ENCODE assay signal across 1 cellular context in the genomic region with DNA sequence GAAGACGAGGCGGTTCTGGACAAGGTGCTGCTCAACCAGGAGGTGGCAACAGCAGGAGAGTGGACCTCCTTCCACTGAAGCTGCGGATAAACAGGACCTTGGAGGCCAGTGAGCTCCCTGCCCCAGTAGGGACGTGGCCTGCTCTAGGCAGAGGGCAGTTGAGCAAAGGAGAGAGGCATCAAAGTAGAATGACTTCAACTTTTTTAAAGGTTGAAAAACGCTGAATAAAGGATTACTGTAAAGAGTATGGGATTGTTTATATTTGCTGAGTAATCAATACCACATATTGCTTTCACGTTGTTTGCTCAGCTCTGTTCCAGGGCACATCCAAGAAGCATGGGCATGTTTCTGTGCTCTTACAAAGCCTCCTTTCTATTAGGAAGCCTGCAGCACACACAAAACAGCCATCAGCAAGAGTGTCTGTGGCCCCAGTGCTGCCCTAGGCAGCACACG.
TF ChIP-seq lines count a peak whose summit lies in the region.

No MANE protein-coding gene starts in this region.

TF ChIP-seq in HepG2, 621 proteins besides CTCF, POLR2A, EP300 and RAD21 (continued from another document and continues in another):
- TF ChIP-seq, protein P1, sequence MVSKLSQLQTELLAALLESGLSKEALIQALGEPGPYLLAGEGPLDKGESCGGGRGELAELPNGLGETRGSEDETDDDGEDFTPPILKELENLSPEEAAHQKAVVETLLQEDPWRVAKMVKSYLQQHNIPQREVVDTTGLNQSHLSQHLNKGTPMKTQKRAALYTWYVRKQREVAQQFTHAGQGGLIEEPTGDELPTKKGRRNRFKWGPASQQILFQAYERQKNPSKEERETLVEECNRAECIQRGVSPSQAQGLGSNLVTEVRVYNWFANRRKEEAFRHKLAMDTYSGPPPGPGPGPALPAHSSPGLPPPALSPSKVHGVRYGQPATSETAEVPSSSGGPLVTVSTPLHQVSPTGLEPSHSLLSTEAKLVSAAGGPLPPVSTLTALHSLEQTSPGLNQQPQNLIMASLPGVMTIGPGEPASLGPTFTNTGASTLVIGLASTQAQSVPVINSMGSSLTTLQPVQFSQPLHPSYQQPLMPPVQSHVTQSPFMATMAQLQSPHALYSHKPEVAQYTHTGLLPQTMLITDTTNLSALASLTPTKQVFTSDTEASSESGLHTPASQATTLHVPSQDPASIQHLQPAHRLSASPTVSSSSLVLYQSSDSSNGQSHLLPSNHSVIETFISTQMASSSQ (IDR thresholded peaks at IDR 0.05; ENCODE audit: low read depth), result peak; percentile 46; the same call in 1 of the 2 replicates
- TF ChIP-seq, protein P1 (CRISPR knock-in tag; IDR thresholded peaks at IDR 0.05; ENCODE audit: borderline replicate concordance), result peak; percentile 80; the same call in 1 of the 2 replicates
- TF ChIP-seq, protein P2, sequence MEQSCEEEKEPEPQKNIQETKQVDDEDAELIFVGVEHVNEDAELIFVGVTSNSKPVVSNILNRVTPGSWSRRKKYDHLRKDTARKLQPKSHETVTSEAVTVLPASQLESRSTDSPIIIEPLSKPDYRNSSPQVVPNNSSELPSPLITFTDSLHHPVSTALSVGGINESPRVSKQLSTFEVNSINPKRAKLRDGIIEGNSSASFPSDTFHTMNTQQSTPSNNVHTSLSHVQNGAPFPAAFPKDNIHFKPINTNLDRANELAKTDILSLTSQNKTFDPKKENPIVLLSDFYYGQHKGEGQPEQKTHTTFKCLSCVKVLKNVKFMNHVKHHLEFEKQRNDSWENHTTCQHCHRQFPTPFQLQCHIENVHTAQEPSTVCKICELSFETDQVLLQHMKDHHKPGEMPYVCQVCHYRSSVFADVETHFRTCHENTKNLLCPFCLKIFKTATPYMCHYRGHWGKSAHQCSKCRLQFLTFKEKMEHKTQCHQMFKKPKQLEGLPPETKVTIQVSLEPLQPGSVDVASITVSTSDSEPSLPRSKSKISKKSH (CRISPR knock-in tag; IDR thresholded peaks at IDR 0.05; ENCODE audit: borderline replicate concordance), result no peak
- TF ChIP-seq SOX6 (IDR thresholded peaks at IDR 0.05) (no peak), SOX6 (CRISPR knock-in tag; IDR thresholded peaks at IDR 0.05) (peak; percentile 92), ZNF629 (CRISPR knock-in tag; conservative IDR thresholded peaks at IDR 0.05) (no peak; the same call in 1 of the 2 replicates), SATB2 (CRISPR knock-in tag; IDR thresholded peaks at IDR 0.05) (no peak), IRX3 (CRISPR knock-in tag; IDR thresholded peaks at IDR 0.05; ENCODE audit: borderline replicate concordance, low read depth) (no peak), ZSCAN29 (CRISPR knock-in tag; conservative IDR thresholded peaks at IDR 0.05) (0 out of 2 replicates have a peak, but pooled peaks have one; percentile 24), ZFP41 (CRISPR knock-in tag; IDR thresholded peaks at IDR 0.05; ENCODE audit: borderline replicate concordance) (no peak), CCDC6 (CRISPR knock-in tag; IDR thresholded peaks at IDR 0.05) (peak; percentile 56; the same call in 1 of the 2 replicates), CHCHD3 (CRISPR knock-in tag; IDR thresholded peaks at IDR 0.05) (no peak), PHF20 (CRISPR knock-in tag; IDR thresholded peaks at IDR 0.05) (no peak), RARA (CRISPR knock-in tag; IDR thresholded peaks at IDR 0.05) (peak; percentile 71), ZNF331 (CRISPR knock-in tag; IDR thresholded peaks at IDR 0.05) (peak; percentile 69), CENPX (CRISPR knock-in tag; IDR thresholded peaks at IDR 0.05) (no peak), NFYC (CRISPR knock-in tag; IDR thresholded peaks at IDR 0.05) (no peak), ZNF460 (CRISPR knock-in tag; IDR thresholded peaks at IDR 0.05; ENCODE audit: borderline replicate concordance) (no peak), REPIN1 (CRISPR knock-in tag; IDR thresholded peaks at IDR 0.05; ENCODE audit: borderline replicate concordance, low read depth) (peak; percentile 40; the same call in 1 of the 2 replicates), ELF4 (CRISPR knock-in tag; IDR thresholded peaks at IDR 0.05; ENCODE audit: borderline replicate concordance) (no peak), ZNF589 (CRISPR knock-in tag; conservative IDR thresholded peaks at IDR 0.05) (no peak; the same call in 1 of the 2 replicates)
- TF ChIP-seq, protein P3, sequence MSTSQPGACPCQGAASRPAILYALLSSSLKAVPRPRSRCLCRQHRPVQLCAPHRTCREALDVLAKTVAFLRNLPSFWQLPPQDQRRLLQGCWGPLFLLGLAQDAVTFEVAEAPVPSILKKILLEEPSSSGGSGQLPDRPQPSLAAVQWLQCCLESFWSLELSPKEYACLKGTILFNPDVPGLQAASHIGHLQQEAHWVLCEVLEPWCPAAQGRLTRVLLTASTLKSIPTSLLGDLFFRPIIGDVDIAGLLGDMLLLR (CRISPR knock-in tag; IDR thresholded peaks at IDR 0.05), result no peak
- TF ChIP-seq, protein P4, sequence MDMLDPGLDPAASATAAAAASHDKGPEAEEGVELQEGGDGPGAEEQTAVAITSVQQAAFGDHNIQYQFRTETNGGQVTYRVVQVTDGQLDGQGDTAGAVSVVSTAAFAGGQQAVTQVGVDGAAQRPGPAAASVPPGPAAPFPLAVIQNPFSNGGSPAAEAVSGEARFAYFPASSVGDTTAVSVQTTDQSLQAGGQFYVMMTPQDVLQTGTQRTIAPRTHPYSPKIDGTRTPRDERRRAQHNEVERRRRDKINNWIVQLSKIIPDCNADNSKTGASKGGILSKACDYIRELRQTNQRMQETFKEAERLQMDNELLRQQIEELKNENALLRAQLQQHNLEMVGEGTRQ (IDR thresholded peaks at IDR 0.05; ENCODE audit: low read depth, low read length), result no peak
- TF ChIP-seq, protein P4 (CRISPR knock-in tag; IDR thresholded peaks at IDR 0.05; ENCODE audit: borderline replicate concordance), result no peak
- TF ChIP-seq, protein P5, sequence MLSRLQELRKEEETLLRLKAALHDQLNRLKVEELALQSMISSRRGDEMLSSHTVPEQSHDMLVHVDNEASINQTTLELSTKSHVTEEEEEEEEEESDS (CRISPR knock-in tag; IDR thresholded peaks at IDR 0.05; ENCODE audit: borderline replicate concordance), result no peak
- TF ChIP-seq, protein P6, sequence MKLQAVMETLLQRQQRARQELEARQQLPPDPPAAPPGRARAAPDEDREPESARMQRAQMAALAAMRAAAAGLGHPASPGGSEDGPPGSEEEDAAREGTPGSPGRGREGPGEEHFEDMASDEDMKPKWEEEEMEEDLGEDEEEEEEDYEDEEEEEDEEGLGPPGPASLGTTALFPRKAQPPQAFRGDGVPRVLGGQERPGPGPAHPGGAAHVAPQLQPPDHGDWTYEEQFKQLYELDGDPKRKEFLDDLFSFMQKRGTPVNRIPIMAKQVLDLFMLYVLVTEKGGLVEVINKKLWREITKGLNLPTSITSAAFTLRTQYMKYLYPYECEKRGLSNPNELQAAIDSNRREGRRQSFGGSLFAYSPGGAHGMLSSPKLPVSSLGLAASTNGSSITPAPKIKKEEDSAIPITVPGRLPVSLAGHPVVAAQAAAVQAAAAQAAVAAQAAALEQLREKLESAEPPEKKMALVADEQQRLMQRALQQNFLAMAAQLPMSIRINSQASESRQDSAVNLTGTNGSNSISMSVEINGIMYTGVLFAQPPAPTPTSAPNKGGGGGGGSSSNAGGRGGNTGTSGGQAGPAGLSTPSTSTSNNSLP (IDR thresholded peaks at IDR 0.05; ENCODE audit: low read depth, low read length), result peak; percentile 40; the same call in 1 of the 2 replicates
- TF ChIP-seq, protein P7, sequence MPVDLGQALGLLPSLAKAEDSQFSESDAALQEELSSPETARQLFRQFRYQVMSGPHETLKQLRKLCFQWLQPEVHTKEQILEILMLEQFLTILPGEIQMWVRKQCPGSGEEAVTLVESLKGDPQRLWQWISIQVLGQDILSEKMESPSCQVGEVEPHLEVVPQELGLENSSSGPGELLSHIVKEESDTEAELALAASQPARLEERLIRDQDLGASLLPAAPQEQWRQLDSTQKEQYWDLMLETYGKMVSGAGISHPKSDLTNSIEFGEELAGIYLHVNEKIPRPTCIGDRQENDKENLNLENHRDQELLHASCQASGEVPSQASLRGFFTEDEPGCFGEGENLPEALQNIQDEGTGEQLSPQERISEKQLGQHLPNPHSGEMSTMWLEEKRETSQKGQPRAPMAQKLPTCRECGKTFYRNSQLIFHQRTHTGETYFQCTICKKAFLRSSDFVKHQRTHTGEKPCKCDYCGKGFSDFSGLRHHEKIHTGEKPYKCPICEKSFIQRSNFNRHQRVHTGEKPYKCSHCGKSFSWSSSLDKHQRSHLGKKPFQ (CRISPR knock-in tag; IDR thresholded peaks at IDR 0.05; ENCODE audit: insufficient replicate concordance), result no peak
- TF ChIP-seq, protein P8, sequence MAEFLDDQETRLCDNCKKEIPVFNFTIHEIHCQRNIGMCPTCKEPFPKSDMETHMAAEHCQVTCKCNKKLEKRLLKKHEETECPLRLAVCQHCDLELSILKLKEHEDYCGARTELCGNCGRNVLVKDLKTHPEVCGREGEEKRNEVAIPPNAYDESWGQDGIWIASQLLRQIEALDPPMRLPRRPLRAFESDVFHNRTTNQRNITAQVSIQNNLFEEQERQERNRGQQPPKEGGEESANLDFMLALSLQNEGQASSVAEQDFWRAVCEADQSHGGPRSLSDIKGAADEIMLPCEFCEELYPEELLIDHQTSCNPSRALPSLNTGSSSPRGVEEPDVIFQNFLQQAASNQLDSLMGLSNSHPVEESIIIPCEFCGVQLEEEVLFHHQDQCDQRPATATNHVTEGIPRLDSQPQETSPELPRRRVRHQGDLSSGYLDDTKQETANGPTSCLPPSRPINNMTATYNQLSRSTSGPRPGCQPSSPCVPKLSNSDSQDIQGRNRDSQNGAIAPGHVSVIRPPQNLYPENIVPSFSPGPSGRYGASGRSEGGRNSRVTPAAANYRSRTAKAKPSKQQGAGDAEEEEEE (CRISPR knock-in tag; IDR thresholded peaks at IDR 0.05; ENCODE audit: borderline replicate concordance), result no peak
- TF ChIP-seq, protein P9, sequence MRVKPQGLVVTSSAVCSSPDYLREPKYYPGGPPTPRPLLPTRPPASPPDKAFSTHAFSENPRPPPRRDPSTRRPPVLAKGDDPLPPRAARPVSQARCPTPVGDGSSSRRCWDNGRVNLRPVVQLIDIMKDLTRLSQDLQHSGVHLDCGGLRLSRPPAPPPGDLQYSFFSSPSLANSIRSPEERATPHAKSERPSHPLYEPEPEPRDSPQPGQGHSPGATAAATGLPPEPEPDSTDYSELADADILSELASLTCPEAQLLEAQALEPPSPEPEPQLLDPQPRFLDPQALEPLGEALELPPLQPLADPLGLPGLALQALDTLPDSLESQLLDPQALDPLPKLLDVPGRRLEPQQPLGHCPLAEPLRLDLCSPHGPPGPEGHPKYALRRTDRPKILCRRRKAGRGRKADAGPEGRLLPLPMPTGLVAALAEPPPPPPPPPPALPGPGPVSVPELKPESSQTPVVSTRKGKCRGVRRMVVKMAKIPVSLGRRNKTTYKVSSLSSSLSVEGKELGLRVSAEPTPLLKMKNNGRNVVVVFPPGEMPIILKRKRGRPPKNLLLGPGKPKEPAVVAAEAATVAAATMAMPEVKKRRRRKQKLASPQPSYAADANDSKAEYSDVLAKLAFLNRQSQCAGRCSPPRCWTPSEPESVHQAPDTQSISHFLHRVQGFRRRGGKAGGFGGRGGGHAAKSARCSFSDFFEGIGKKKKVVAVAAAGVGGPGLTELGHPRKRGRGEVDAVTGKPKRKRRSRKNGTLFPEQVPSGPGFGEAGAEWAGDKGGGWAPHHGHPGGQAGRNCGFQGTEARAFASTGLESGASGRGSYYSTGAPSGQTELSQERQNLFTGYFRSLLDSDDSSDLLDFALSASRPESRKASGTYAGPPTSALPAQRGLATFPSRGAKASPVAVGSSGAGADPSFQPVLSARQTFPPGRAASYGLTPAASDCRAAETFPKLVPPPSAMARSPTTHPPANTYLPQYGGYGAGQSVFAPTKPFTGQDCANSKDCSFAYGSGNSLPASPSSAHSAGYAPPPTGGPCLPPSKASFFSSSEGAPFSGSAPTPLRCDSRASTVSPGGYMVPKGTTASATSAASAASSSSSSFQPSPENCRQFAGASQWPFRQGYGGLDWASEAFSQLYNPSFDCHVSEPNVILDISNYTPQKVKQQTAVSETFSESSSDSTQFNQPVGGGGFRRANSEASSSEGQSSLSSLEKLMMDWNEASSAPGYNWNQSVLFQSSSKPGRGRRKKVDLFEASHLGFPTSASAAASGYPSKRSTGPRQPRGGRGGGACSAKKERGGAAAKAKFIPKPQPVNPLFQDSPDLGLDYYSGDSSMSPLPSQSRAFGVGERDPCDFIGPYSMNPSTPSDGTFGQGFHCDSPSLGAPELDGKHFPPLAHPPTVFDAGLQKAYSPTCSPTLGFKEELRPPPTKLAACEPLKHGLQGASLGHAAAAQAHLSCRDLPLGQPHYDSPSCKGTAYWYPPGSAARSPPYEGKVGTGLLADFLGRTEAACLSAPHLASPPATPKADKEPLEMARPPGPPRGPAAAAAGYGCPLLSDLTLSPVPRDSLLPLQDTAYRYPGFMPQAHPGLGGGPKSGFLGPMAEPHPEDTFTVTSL (CRISPR knock-in tag; IDR thresholded peaks at IDR 0.05; ENCODE audit: borderline replicate concordance), result no peak
